Comparison of ENCODE assay signal across 8 cellular contexts in genomic region chr1:238419209-238419608, GRCh38.
"Had no signal": no experiment of that assay in that cellular context is flagged by ENCODE, and none has a peak within 500 bp of the region (broad histone marks: within the 10 kb centered on the region; RNA-seq: fewer than 3 reads in every experiment).

No MANE protein-coding gene starts in this region.

- DNase-seq: GM23248, GOT3, H7, HCEC 1CT, KBM-7 had no signal

- FAIRE-seq: HepG2 had no signal

- ATAC-seq: HepG2 had no signal

- H3K27ac ChIP-seq: GM23248, HL-60, KMS-11 had no signal

- H3K4me3 ChIP-seq: GM23248 had no signal
